ENCODE assay signal across 1 cellular context in the genomic region with DNA sequence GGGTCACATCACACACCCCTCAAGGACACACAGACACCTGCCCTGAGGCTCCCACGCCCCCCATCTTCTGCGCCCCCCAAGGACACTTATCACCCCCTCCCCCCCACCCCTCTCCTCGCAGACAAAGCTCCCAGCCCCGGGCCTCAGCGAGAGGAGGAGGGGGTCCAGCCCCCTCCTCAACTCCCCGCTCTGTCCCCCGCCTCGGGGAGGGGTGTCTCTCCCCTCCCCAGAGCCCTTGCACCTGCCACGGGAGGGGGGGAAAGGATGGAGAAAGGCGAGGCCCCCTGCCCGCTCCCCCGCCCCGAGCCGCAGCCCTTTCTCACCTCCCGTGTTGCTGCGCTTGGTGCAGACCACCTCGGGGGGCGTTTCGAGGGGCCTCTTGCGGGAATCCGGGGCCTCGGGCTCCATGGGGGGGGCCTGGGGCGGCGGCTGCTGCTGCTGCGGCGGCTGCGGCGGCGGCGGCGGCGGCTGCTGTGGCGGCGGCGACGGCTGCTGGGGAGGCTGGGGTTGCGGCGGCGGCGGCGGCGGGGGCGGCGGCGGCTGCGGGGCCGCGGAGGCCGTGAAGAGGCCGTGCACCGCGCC.
TF ChIP-seq lines count a peak whose summit lies in the region.

No MANE protein-coding gene starts in this region.

TF ChIP-seq in GM23338, 12 proteins besides CTCF, POLR2A, EP300 and RAD21 (continued from another document):
- TF ChIP-seq ZNF462 (CRISPR knock-in tag; IDR thresholded peaks at IDR 0.05), result no peak
